Comparison of ENCODE assay signal across 1 cellular context in genomic region chr2:28068098-28068497, GRCh38.
TF ChIP-seq lines count a peak whose summit lies in the region.

No MANE protein-coding gene starts in this region.

TF ChIP-seq in HepG2, 621 proteins besides CTCF, POLR2A, EP300 and RAD21 (continued from another document):
- TF ChIP-seq CSRNP2 (CRISPR knock-in tag; conservative IDR thresholded peaks at IDR 0.05; ENCODE audit: low read depth) (no peak), TIGD3 (CRISPR knock-in tag; IDR thresholded peaks at IDR 0.05; ENCODE audit: borderline replicate concordance) (no peak), ZNF296 (CRISPR knock-in tag; conservative IDR thresholded peaks at IDR 0.05) (no peak), CEBPB (IDR thresholded peaks at IDR 0.05; ENCODE audit: borderline replicate concordance, low read depth, low read length) (peak; percentile 49; the same call in 1 of the 2 replicates)
- TF ChIP-seq, protein P1, sequence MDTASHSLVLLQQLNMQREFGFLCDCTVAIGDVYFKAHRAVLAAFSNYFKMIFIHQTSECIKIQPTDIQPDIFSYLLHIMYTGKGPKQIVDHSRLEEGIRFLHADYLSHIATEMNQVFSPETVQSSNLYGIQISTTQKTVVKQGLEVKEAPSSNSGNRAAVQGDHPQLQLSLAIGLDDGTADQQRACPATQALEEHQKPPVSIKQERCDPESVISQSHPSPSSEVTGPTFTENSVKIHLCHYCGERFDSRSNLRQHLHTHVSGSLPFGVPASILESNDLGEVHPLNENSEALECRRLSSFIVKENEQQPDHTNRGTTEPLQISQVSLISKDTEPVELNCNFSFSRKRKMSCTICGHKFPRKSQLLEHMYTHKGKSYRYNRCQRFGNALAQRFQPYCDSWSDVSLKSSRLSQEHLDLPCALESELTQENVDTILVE (CRISPR knock-in tag; IDR thresholded peaks at IDR 0.05), result no peak
